Comparison of ENCODE assay signal across 11 cellular contexts in genomic region chr11:76237041-76237649, GRCh38. TPM values are rescaled to one million over a fixed set of nuclear protein-coding genes. Genes with fewer than 3 reads are reported as not detected.
A peak's percentile ranks its signal among the peaks of the same experiment; 100 is the strongest.
DNase-seq lines count a peak whose midpoint lies in the region; ATAC-seq, FAIRE-seq and TF ChIP-seq lines count a peak whose summit lies in the region.
"Had no signal": no experiment of that assay in that cellular context is flagged by ENCODE, and none has a peak within 500 bp of the region (broad histone marks: within the 10 kb centered on the region; RNA-seq: fewer than 3 reads in every experiment).

No MANE protein-coding gene starts in this region.

- H3K36me3 Mint-ChIP-seq in T-cell (no peaks in the 10 kb centered on the region), immature natural killer cell (no peaks in the 10 kb centered on the region)

- no peak overlapping the region for H3K9ac ChIP-seq in HepG2 (ENCODE audit: insufficient read depth, low read depth, low read length)

- H3K4me2 ChIP-seq in HepG2 (ENCODE audit: low read depth, low read length), result peak overlapping the region; percentile 95

- H3K4me1 Mint-ChIP-seq in T-cell, result peaks cover 28 to 47% (median 44%) of the 10 kb centered on the region in 3 donors
- peaks cover 29% of the 10 kb centered on the region in 2 donors for H3K4me1 Mint-ChIP-seq in immature natural killer cell

- no peak for TF ChIP-seq EP300 in HepG2 (IDR thresholded peaks at IDR 0.05; ENCODE audit: low read depth in 2 of 2, low read length in 2 of 2)
- no peak for TF ChIP-seq EP300 in HepG2 (CRISPR knock-in tag; IDR thresholded peaks at IDR 0.05; ENCODE audit: borderline replicate concordance)

- H3K27ac ChIP-seq in HepG2 (ENCODE audit: extremely low read length, insufficient read depth, low read length), result no peak overlapping the region
- no peak overlapping the region for H3K27ac ChIP-seq in right lobe of liver

- H3K9me3 ChIP-seq in HepG2 (ENCODE audit: low read length) (no peaks in the 10 kb centered on the region), right lobe of liver (no peaks in the 10 kb centered on the region)
- H3K9me3 ChIP-seq: psoas muscle had no signal

- H3K4me3 Mint-ChIP-seq in T-cell (peak overlapping the region; percentile 90 to 93 (median 93)), immature natural killer cell (peak overlapping the region; percentile 88 to 99 (median 94))

- no peaks in the 10 kb centered on the region for H3K9me3 Mint-ChIP-seq in T-cell
- peaks cover 0 to 5% (median 0%) of the 10 kb centered on the region in 6 donors for H3K9me3 Mint-ChIP-seq in immature natural killer cell
- H3K9me3 Mint-ChIP-seq: dendritic cell treated with granulocyte-macrophage colony-stimulating factor and Interleukin-4, amounts not matched to agents 40 ng/mL and 50 ng/mL, for 4 days had no signal

- H3K27me3 Mint-ChIP-seq in T-cell (peaks cover 0 to 6% of the 10 kb centered on the region in 2 donors), immature natural killer cell (ENCODE audit: low read depth in 3 of 3) (peaks cover 17 to 35% (median 29%) of the 10 kb centered on the region in 3 donors)

- no peaks in the 10 kb centered on the region for H3K36me3 ChIP-seq in HepG2 (replicated peaks in 1 of 2; ENCODE audit: control insufficient read depth in 1 of 2, insufficient read depth in 2 of 2, low read length in 2 of 2)
- H3K36me3 ChIP-seq in right lobe of liver, result no peaks in the 10 kb centered on the region

- no peak for TF ChIP-seq RAD21 in HepG2 (CRISPR knock-in tag; IDR thresholded peaks at IDR 0.05)

- H2AFZ ChIP-seq in HepG2 (ENCODE audit: low read length), result no peak overlapping the region

- H3K4me1 ChIP-seq in HepG2 (ENCODE audit: insufficient read depth, low read length), result peaks cover 65% of the 10 kb centered on the region
- H3K4me1 ChIP-seq in right lobe of liver, result peaks cover 0 to 6% (median 0%) of the 10 kb centered on the region in 4 donors

- WGBS in HepG2 (ENCODE audit: low lambda C conversion rate), result 63% methylated on average over 8 of the region's 8 CpGs
- 94% methylated on average over 7 of the region's 8 CpGs for WGBS in right lobe of liver (ENCODE audit: insufficient coverage, low coverage, low lambda C conversion rate, missing lambda C conversion rate)

- FAIRE-seq in HepG2 (lab: Jason Lieb, UNC), result no peak

- ATAC-seq in HepG2, result no peak
- ATAC-seq in right lobe of liver, result no peak
- ATAC-seq in T-cell (replicated peaks in 1 of 4), result no peak
- ATAC-seq in GM18498 (IDR thresholded peaks at IDR 0.05; ENCODE audit: unreplicated experiment), result no peak
- ATAC-seq in GM18505 (IDR thresholded peaks at IDR 0.05; ENCODE audit: unreplicated experiment), result no peak
- ATAC-seq: psoas muscle had no signal

- H3K79me2 ChIP-seq in HepG2 (ENCODE audit: insufficient read depth, low read length), result no peaks in the 10 kb centered on the region

- POLR2A ChIA-PET in HepG2 (lab: Yijun Ruan, JAX), result interaction anchor here (4.2 kb wide), 1 partner anchor 29 kb away, joined by 35 read pairs; the partner anchor contains the start of gene WNT11
- POLR2A ChIA-PET in T-cell (lab: Charles Lee), result no interaction called here

- TF ChIP-seq POLR2A in HepG2 (IDR thresholded peaks at IDR 0.05; ENCODE audit: insufficient read depth in 1 of 2, low read depth in 2 of 2, low read length in 2 of 2) (no peak), right lobe of liver (IDR thresholded peaks at IDR 0.05) (no peak), GM18505 (IDR thresholded peaks at IDR 0.05; ENCODE audit: borderline replicate concordance, extremely low read depth, insufficient read depth, insufficient read length) (no peak)

- H3K27ac Mint-ChIP-seq in T-cell, result peak overlapping the region in 1 of 2 donors; percentile 2
- H3K27ac Mint-ChIP-seq in immature natural killer cell, result peak overlapping the region in 1 of 6 donors; percentile 82

- no peak for DNase-seq in HepG2 (ENCODE audit: low spot score)
- DNase-seq in right lobe of liver, result no peak
- DNase-seq in T-cell, result no peak
- no peak for DNase-seq in immature natural killer cell
- DNase-seq in iPS-NIHi11 (ENCODE audit: low spot score), result no peak
- no peak for DNase-seq in NCI-H2107 (lab: John Stamatoyannopoulos, UW)
- DNase-seq: psoas muscle, T1000 had no signal

- H3K27me3 ChIP-seq in HepG2 (ENCODE audit: control insufficient read depth in 1 of 2, insufficient read depth in 2 of 2, low read length in 2 of 2), result no peaks in the 10 kb centered on the region; a peak in 2 of 5 replicates
- H3K27me3 ChIP-seq in right lobe of liver, result no peaks in the 10 kb centered on the region

- H4K20me1 ChIP-seq in HepG2 (ENCODE audit: insufficient read depth, low read length), result no peaks in the 10 kb centered on the region

- TF ChIP-seq CTCF in HepG2 (CRISPR knock-in tag; IDR thresholded peaks at IDR 0.05) (no peak), right lobe of liver (IDR thresholded peaks at IDR 0.05) (no peak)

- in situ Hi-C loops in HepG2 (cut with HindIII; ENCODE audit: extremely low pct_ligation_motif_present, low pct_unique_long_range_greater_than_20kb), result no loop called here

- H3K4me3 ChIP-seq in HepG2 (replicated peaks in 1 of 3; ENCODE audit: insufficient read depth in 1 of 3, low read depth in 2 of 3, low read length in 3 of 3), result peak overlapping the region; percentile 76 to 90 (median 82); a peak in 4 of 6 replicates
- H3K4me3 ChIP-seq in right lobe of liver, result no peak overlapping the region

- intact Hi-C loops in HepG2 (cut with micrococcal nuclease; ENCODE audit: unreplicated experiment), result loop anchor here (5.0 to 10.0 kb wide), 2 partner anchors 145 to 342 kb away; partner anchors contain the start of genes GVQW3 and THAP12
- intact Hi-C loops in right lobe of liver (cut with DNase I), result no loop called here

- BruUV-seq in HepG2 (replicated peaks; lab: Mats Ljungman, UMichigan), result no TSS peak

- CTCF ChIA-PET in HepG2 (lab: Yijun Ruan, JAX; ENCODE audit: low intra/inter-chr PET ratio, low total read pairs) (interaction anchor here (1.7 kb wide), 1 partner anchor 29 kb away, joined by 8 read pairs; no protein-coding TSS in a partner anchor), T-cell (lab: Charles Lee) (interaction anchor here (1.3 to 1.4 kb wide), 2 partner anchors 30 kb away, joined by 4 read pairs; no protein-coding TSS in a partner anchor)

TF ChIP-seq in HepG2, 621 proteins besides CTCF, POLR2A, EP300 and RAD21 (continues in another document):
- TF ChIP-seq ZNF503 (CRISPR knock-in tag; IDR thresholded peaks at IDR 0.05) (no peak), ZNF678 (CRISPR knock-in tag; IDR thresholded peaks at IDR 0.05) (no peak), ADNP (CRISPR knock-in tag; IDR thresholded peaks at IDR 0.05) (0 out of 2 replicates have a peak, but pooled peaks have one; percentile 12), E2F5 (CRISPR knock-in tag; conservative IDR thresholded peaks at IDR 0.05) (no peak), RFX1 (IDR thresholded peaks at IDR 0.05) (no peak), ZBTB42 (CRISPR knock-in tag; IDR thresholded peaks at IDR 0.05) (no peak)

RNA-seq across cellular contexts. Expression of gene WNT11, which starts 30.8 kb away (rescaled TPM):
- total RNA-seq in HepG2 (2016; rRNA removed; fragmentation: Illumina TruSeq; extraction: Trizol) (0.66 TPM in 1 of 2 replicates, not detected in the other), right lobe of liver (10 to 100 TPM in 2 of 6 experiments, 1 to 10 TPM in 4; 2.8 to 13.1 (median 5.5) TPM), T-cell (1 to 10 TPM in 1 of 5 donors, under 1 TPM in 3, not detected in 1; 0.47 to 1.3 (median 0.89) TPM)
- 0.51 TPM in 1 of 2 replicates, not detected in the other for total RNA-seq in HepG2 (2016; cell fraction: cytosol; rRNA removed; fragmentation: Illumina TruSeq; extraction: Trizol; ENCODE audit: low read depth)
- total RNA-seq in HepG2 (2016; cell fraction: insoluble cytoplasmic fraction; rRNA removed; fragmentation: Illumina TruSeq; extraction: Trizol), result 0.18 and 0.71 TPM in 2 replicates
- 0.21 and 0.25 TPM in 2 replicates for total RNA-seq in HepG2 (2016; cell fraction: membrane; rRNA removed; fragmentation: Illumina TruSeq; extraction: Trizol)
- total RNA-seq in HepG2 (2016; cell fraction: nucleus; rRNA removed; fragmentation: Illumina TruSeq; extraction: Trizol), result 0.50 and 0.69 TPM in 2 replicates
- polyA plus RNA-seq in HepG2 (2011; rRNA removed) (0.34 and 0.42 TPM in 2 replicates), immature natural killer cell (1 to 10 TPM in 2 of 3 donors, under 1 TPM in 1; 0.78 to 2.4 (median 1.4) TPM)
- 0.44 and 0.47 TPM in 2 replicates for polyA plus RNA-seq in HepG2 (2011; cell fraction: cytosol; rRNA removed)
- polyA plus RNA-seq in HepG2 (2011; cell fraction: nucleus; rRNA removed), result 0.74 and 1.2 TPM in 2 replicates
- polyA plus RNA-seq in HepG2 (2012), result 0.16 and 0.33 TPM in 2 replicates
- polyA plus RNA-seq in HepG2 (2016; cell fraction: cytosol; fragmentation: Illumina TruSeq; extraction: Trizol; ENCODE audit: low read depth), result 0.09 and 0.11 TPM in 2 replicates
- polyA plus RNA-seq in HepG2 (2016; cell fraction: insoluble cytoplasmic fraction; fragmentation: Illumina TruSeq; extraction: Trizol; ENCODE audit: low read depth), result 0.16 and 0.44 TPM in 2 replicates
- polyA plus RNA-seq in HepG2 (2016; cell fraction: membrane; fragmentation: Illumina TruSeq; extraction: Trizol; ENCODE audit: low read depth), result not detected in 2 replicates
- polyA plus RNA-seq in HepG2 (2016; cell fraction: nucleus; fragmentation: Illumina TruSeq; extraction: Trizol; ENCODE audit: insufficient read depth, low read depth), result 0.95 and 1.1 TPM in 2 replicates
- 1.5 and 1.6 TPM in 2 replicates for polyA minus RNA-seq in HepG2 (2011; rRNA and poly(A)+ RNA removed; ENCODE audit: low replicate concordance)
- 1.7 TPM in 1 of 2 replicates, not detected in the other for polyA minus RNA-seq in HepG2 (2011; cell fraction: cytosol; rRNA and poly(A)+ RNA removed)
- not detected in 2 replicates for polyA minus RNA-seq in HepG2 (2011; cell fraction: nucleus; rRNA and poly(A)+ RNA removed)

Comparison
In these comparisons a context has a peak if more than half of its experiments do, and no peak if none do; other contexts are left out.
1. H3K4me3 ChIP-seq: peak in HepG2 (3 of 3); none in right lobe of liver (0 of 3).